Comparison of ENCODE assay signal across 23 cellular contexts in the genomic region with DNA sequence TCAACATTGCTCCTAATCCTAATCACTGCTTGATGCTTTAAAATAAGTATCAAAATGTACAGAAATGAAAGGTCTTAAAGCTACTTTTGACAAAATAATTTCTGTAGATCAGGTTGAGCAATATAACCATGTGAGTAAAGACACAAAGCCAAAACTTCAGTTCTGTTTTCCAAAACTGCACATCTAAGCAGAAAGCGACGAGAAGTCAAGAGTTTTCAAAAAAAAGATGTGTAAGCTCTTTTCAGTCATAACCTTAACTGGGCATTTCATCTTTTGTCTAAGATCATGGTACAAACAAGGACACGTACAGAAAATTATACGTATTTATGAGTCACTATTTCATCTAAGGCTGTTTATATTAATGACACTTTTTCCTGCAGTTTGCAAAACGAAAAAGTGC.
DNase-seq lines count a peak whose midpoint lies in the region; ATAC-seq, FAIRE-seq and TF ChIP-seq lines count a peak whose summit lies in the region.
"Had no signal": no experiment of that assay in that cellular context is flagged by ENCODE, and none has a peak within 500 bp of the region (broad histone marks: within the 10 kb centered on the region; RNA-seq: fewer than 3 reads in every experiment).

No MANE protein-coding gene starts in this region.

- peaks cover 30% of the 10 kb centered on the region for H3K4me1 Mint-ChIP-seq in activated naive CD8-positive, alpha-beta T cell treated with anti-CD3 and anti-CD28 coated beads for 36 hours

- peaks cover 3% of the 10 kb centered on the region for H3F3A ChIP-seq in SK-N-SH (replicated peaks; ENCODE audit: insufficient read depth)

- over 99% methylated on average over 5 of the region's 5 CpGs for WGBS in HepG2 (ENCODE audit: low lambda C conversion rate)
- WGBS in SK-N-SH (ENCODE audit: low lambda C conversion rate) = 94% methylated on average over 5 of the region's 5 CpGs

- CTCF ChIA-PET in HepG2 (lab: Yijun Ruan, JAX; ENCODE audit: low intra/inter-chr PET ratio, low total read pairs) = no interaction called here
- CTCF ChIA-PET in SK-N-SH (lab: Yijun Ruan, JAX) = interaction anchor here (0.9 kb wide), 1 partner anchor 343 kb away, joined by 3 read pairs; no protein-coding TSS in a partner anchor

- no TSS peak for BruUV-seq in HepG2 (replicated peaks; lab: Mats Ljungman, UMichigan)

- no peak overlapping the region for H3K4me3 ChIP-seq in HepG2 (replicated peaks in 1 of 3; ENCODE audit: insufficient read depth in 1 of 3, low read depth in 2 of 3, low read length in 3 of 3)
- no peak overlapping the region for H3K4me3 ChIP-seq in subcutaneous abdominal adipose tissue (ENCODE audit: low read depth in 1 of 5, low read length in 5 of 5)
- H3K4me3 ChIP-seq in SK-N-SH (ENCODE audit: low read depth in 2 of 2, low read length in 1 of 2) = no peak overlapping the region
- H3K4me3 ChIP-seq: lung, prostate gland, skin epidermis, thoracic aorta had no signal

- H4K20me1 ChIP-seq in HepG2 (ENCODE audit: insufficient read depth, low read length) = no peaks in the 10 kb centered on the region
- H4K20me1 ChIP-seq in SK-N-SH (ENCODE audit: insufficient read depth) = no peaks in the 10 kb centered on the region

- DNase-seq in Right ventricle myocardium superior (no peak), Right ventricle myocardium inferior (ENCODE audit: missing footprints) (no peak), HepG2 (ENCODE audit: low spot score) (no peak), AG08395 (ENCODE audit: low spot score) (no peak), 8988T (no peak), SK-N-SH (no peak)
- no peak for DNase-seq in activated naive CD8-positive, alpha-beta T cell treated with anti-CD3 and anti-CD28 coated beads for 36 hours
- DNase-seq: activated CD4-positive, alpha-beta T cell treated with anti-CD3 and anti-CD28 coated beads for 48 hours; amniotic stem cell; CD4-positive, CD25-positive, alpha-beta regulatory T cell; dermis blood vessel endothelial cell; HCEC 1CT; kidney; NCI-H1048; NCI-H187; NCI-H69; stimulated activated CD4-positive, alpha-beta T cell treated with anti-CD3 and anti-CD28 coated beads, Interleukin-1b, Interleukin-23, amount 100 ng/mL, for 48 hours had no signal

- peaks cover 64% of the 10 kb centered on the region for H3K36me3 Mint-ChIP-seq in activated naive CD8-positive, alpha-beta T cell treated with anti-CD3 and anti-CD28 coated beads for 36 hours

- POLR2A ChIA-PET in HepG2 (lab: Yijun Ruan, JAX) = no interaction called here
- POLR2A ChIA-PET in SK-N-SH (lab: Yijun Ruan, JAX) = no interaction called here

- no peaks in the 10 kb centered on the region for H3K27me3 Mint-ChIP-seq in activated naive CD8-positive, alpha-beta T cell treated with anti-CD3 and anti-CD28 coated beads for 36 hours
- H3K27me3 Mint-ChIP-seq: CD4-positive, CD25-positive, alpha-beta regulatory T cell had no signal

- FAIRE-seq in HepG2 (lab: Jason Lieb, UNC) = no peak
- FAIRE-seq: kidney had no signal

- H3K27me3 ChIP-seq in HepG2 (ENCODE audit: control insufficient read depth in 1 of 2, insufficient read depth in 2 of 2, low read length in 2 of 2) = no peaks in the 10 kb centered on the region
- no peaks in the 10 kb centered on the region for H3K27me3 ChIP-seq in subcutaneous abdominal adipose tissue (ENCODE audit: control insufficient read depth in 5 of 5, insufficient read depth in 4 of 5, low read length in 5 of 5)
- no peaks in the 10 kb centered on the region for H3K27me3 ChIP-seq in SK-N-SH (ENCODE audit: insufficient read depth)

- peaks cover 31 to 79% of the 10 kb centered on the region in 2 experiments for H3K36me3 ChIP-seq in HepG2 (replicated peaks in 1 of 2; ENCODE audit: control insufficient read depth in 1 of 2, insufficient read depth in 2 of 2, low read length in 2 of 2)
- peaks cover 44 to 63% (median 53%) of the 10 kb centered on the region in 5 donors for H3K36me3 ChIP-seq in subcutaneous abdominal adipose tissue (ENCODE audit: control insufficient read depth in 5 of 5, insufficient read depth in 5 of 5, low read length in 5 of 5)
- H3K36me3 ChIP-seq in SK-N-SH (replicated peaks in 1 of 2; ENCODE audit: control insufficient read depth in 1 of 2, insufficient read depth in 2 of 2, low read length in 1 of 2) = peaks cover 51 to 87% of the 10 kb centered on the region in 2 experiments

- H3K9me3 ChIP-seq in HepG2 (ENCODE audit: low read length) (no peaks in the 10 kb centered on the region), subcutaneous abdominal adipose tissue (ENCODE audit: control insufficient read depth in 5 of 5, low read length in 5 of 5) (no peaks in the 10 kb centered on the region), SK-N-SH (no peaks in the 10 kb centered on the region)
- H3K9me3 ChIP-seq: prostate gland, thoracic aorta had no signal

- no peak overlapping the region for H3K9ac ChIP-seq in HepG2 (ENCODE audit: insufficient read depth, low read depth, low read length)
- no peak overlapping the region for H3K9ac ChIP-seq in subcutaneous abdominal adipose tissue (ENCODE audit: low read length in 5 of 5)
- H3K9ac ChIP-seq in SK-N-SH = no peak overlapping the region

- H3K79me2 ChIP-seq in HepG2 (ENCODE audit: insufficient read depth, low read length) (no peaks in the 10 kb centered on the region), SK-N-SH (ENCODE audit: insufficient read depth) (peaks cover 67% of the 10 kb centered on the region)

- H3K9me2 ChIP-seq in SK-N-SH = no peaks in the 10 kb centered on the region

- no peak overlapping the region for H3K4me3 Mint-ChIP-seq in activated naive CD8-positive, alpha-beta T cell treated with anti-CD3 and anti-CD28 coated beads for 36 hours
- H3K4me3 Mint-ChIP-seq: CD4-positive, CD25-positive, alpha-beta regulatory T cell; T-helper 2 cell treated with Interferon-gamma antibody and Interleukin-4, amounts not matched to agents 5 μg/mL and 100 μg/mL, for 36 hours had no signal

- H3K27ac Mint-ChIP-seq in activated naive CD8-positive, alpha-beta T cell treated with anti-CD3 and anti-CD28 coated beads for 36 hours = peak overlapping the region; percentile 20
- H3K27ac Mint-ChIP-seq: T-helper 2 cell treated with Interferon-gamma antibody and Interleukin-4, amounts not matched to agents 5 μg/mL and 100 μg/mL, for 36 hours had no signal

- TF ChIP-seq POLR2A in HepG2 (IDR thresholded peaks at IDR 0.05; ENCODE audit: insufficient read depth in 1 of 2, low read depth in 2 of 2, low read length in 2 of 2) = no peak

- ATAC-seq in Right ventricle myocardium superior (ENCODE audit: poor library complexity) = peak; percentile 38
- no peak for ATAC-seq in Right ventricle myocardium inferior
- no peak for ATAC-seq in HepG2

- no peak for TF ChIP-seq CTCF in HepG2 (CRISPR knock-in tag; IDR thresholded peaks at IDR 0.05)
- TF ChIP-seq CTCF in SK-N-SH (IDR thresholded peaks at IDR 0.05) = no peak

- TF ChIP-seq EP300 in HepG2 (IDR thresholded peaks at IDR 0.05; ENCODE audit: low read depth in 2 of 2, low read length in 2 of 2) (no peak), HepG2 (CRISPR knock-in tag; IDR thresholded peaks at IDR 0.05; ENCODE audit: borderline replicate concordance) (no peak), SK-N-SH (IDR thresholded peaks at IDR 0.05; ENCODE audit: borderline replicate concordance in 1 of 2, low read depth in 1 of 2, low read length in 1 of 2) (no peak)

- no peaks in the 10 kb centered on the region for H3K9me3 Mint-ChIP-seq in activated naive CD8-positive, alpha-beta T cell treated with anti-CD3 and anti-CD28 coated beads for 36 hours
- H3K9me3 Mint-ChIP-seq: CD4-positive, CD25-positive, alpha-beta regulatory T cell; T-helper 2 cell treated with Interferon-gamma antibody and Interleukin-4, amounts not matched to agents 5 μg/mL and 100 μg/mL, for 36 hours had no signal

- intact Hi-C loops in Right ventricle myocardium superior (cut with DNase I) = no loop called here
- intact Hi-C loops in Right ventricle myocardium inferior (cut with DNase I) = no loop called here
- intact Hi-C loops in HepG2 (cut with micrococcal nuclease; ENCODE audit: unreplicated experiment) = no loop called here

- no peak overlapping the region for H3K27ac ChIP-seq in HepG2 (ENCODE audit: extremely low read length, insufficient read depth, low read length)
- H3K27ac ChIP-seq in subcutaneous abdominal adipose tissue (ENCODE audit: low read depth, low read length) = peak overlapping the region; percentile 50
- H3K27ac ChIP-seq in SK-N-SH (ENCODE audit: low read depth in 2 of 2, low read length in 1 of 2) = no peak overlapping the region
- H3K27ac ChIP-seq: prostate gland had no signal

- in situ Hi-C loops in HepG2 (cut with HindIII; ENCODE audit: extremely low pct_ligation_motif_present, low pct_unique_long_range_greater_than_20kb) = no loop called here

- TF ChIP-seq RAD21 in HepG2 (CRISPR knock-in tag; IDR thresholded peaks at IDR 0.05) (no peak), SK-N-SH (IDR thresholded peaks at IDR 0.05; ENCODE audit: low read length) (no peak)

- H3K4me2 ChIP-seq in HepG2 (ENCODE audit: low read depth, low read length) = no peak overlapping the region
- no peak overlapping the region for H3K4me2 ChIP-seq in SK-N-SH

- H3K4me1 ChIP-seq in HepG2 (ENCODE audit: insufficient read depth, low read length) (no peaks in the 10 kb centered on the region), subcutaneous abdominal adipose tissue (ENCODE audit: control insufficient read depth in 5 of 5, insufficient read depth in 5 of 5, low read length in 5 of 5) (peaks cover 0 to 13% (median 7%) of the 10 kb centered on the region in 5 donors), SK-N-SH (ENCODE audit: control insufficient read depth in 1 of 2, insufficient read depth in 2 of 2, low read depth in 1 of 2, low read length in 1 of 2) (peaks cover 0 to 3% of the 10 kb centered on the region in 2 experiments; a peak in 2 of 4 replicates)
- H3K4me1 ChIP-seq: prostate gland had no signal

- H2AFZ ChIP-seq in HepG2 (ENCODE audit: low read length) = no peak overlapping the region
- H2AFZ ChIP-seq in SK-N-SH (ENCODE audit: low read depth) = no peak overlapping the region

TF ChIP-seq in HepG2, 621 proteins besides CTCF, POLR2A, EP300 and RAD21 (continues in another document):
- TF ChIP-seq PRPF4 (IDR thresholded peaks at IDR 0.05; ENCODE audit: low read depth, low read length, poor library complexity, severe bottlenecking) (no peak), ZNF776 (CRISPR knock-in tag; IDR thresholded peaks at IDR 0.05) (no peak), MAFF (IDR thresholded peaks at IDR 0.05; ENCODE audit: low read depth, low read length) (peak; percentile 74), ZNF644 (CRISPR knock-in tag; IDR thresholded peaks at IDR 0.05; ENCODE audit: low read depth) (no peak), MAFK (conservative IDR thresholded peaks at IDR 0.05 in 1 of 2, IDR thresholded peaks at IDR 0.05 in 1 of 2; ENCODE audit: low read length in 2 of 2) (peak; percentile 69 to 86)

TF ChIP-seq in SK-N-SH, 30 proteins besides CTCF, POLR2A, EP300 and RAD21 (continues in another document):
- TF ChIP-seq, protein P1, sequence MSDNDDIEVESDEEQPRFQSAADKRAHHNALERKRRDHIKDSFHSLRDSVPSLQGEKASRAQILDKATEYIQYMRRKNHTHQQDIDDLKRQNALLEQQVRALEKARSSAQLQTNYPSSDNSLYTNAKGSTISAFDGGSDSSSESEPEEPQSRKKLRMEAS (IDR thresholded peaks at IDR 0.05; ENCODE audit: low read depth) = no peak
- TF ChIP-seq TCF12 (IDR thresholded peaks at IDR 0.05) (no peak), ELF1 (IDR thresholded peaks at IDR 0.05) (no peak), POLR2AphosphoS5 (IDR thresholded peaks at IDR 0.05; ENCODE audit: low read depth, low read length) (no peak), CHD2 (IDR thresholded peaks at IDR 0.05; ENCODE audit: low read length, partially characterized antibody) (no peak)
